In genomic region chr15:67196672-67197363, GRCh38 we compare ENCODE assay signal across 8 cellular contexts. TPM values are rescaled to one million over a fixed set of nuclear protein-coding genes. Genes with fewer than 3 reads are reported as not detected.
DNase-seq lines count a peak whose midpoint lies in the region; ATAC-seq and TF ChIP-seq lines count a peak whose summit lies in the region.

No MANE protein-coding gene starts in this region.

- TF ChIP-seq CTCF in left ventricle myocardium inferior (IDR thresholded peaks at IDR 0.05; ENCODE audit: borderline replicate concordance) (no peak), stomach (IDR thresholded peaks at IDR 0.05) (no peak)

- H3K4me1 ChIP-seq in left ventricle myocardium inferior (peaks cover 74% of the 10 kb centered on the region), stomach (peaks cover 5 to 38% (median 18%) of the 10 kb centered on the region in 4 donors)

- peaks cover 10% of the 10 kb centered on the region for H3K4me1 Mint-ChIP-seq in activated CD4-positive, alpha-beta T cell treated with anti-CD3 and anti-CD28 coated beads for 36 hours
- H3K4me1 Mint-ChIP-seq in activated CD4-positive, alpha-beta memory T cell treated with anti-CD3 and anti-CD28 coated beads for 36 hours (ENCODE audit: low read depth): peaks cover 16% of the 10 kb centered on the region

- no peaks in the 10 kb centered on the region for H3K9me3 ChIP-seq in left ventricle myocardium inferior (replicated peaks)
- no peaks in the 10 kb centered on the region for H3K9me3 ChIP-seq in stomach

- POLR2A ChIA-PET in activated CD4-positive, alpha-beta T cell treated with anti-CD3 and anti-CD28 coated beads for 36 hours (lab: Charles Lee): no interaction called here
- POLR2A ChIA-PET in activated CD4-positive, alpha-beta memory T cell treated with anti-CD3 and anti-CD28 coated beads for 36 hours (lab: Charles Lee): no interaction called here

- peak overlapping the region; percentile 18 for H3K27ac Mint-ChIP-seq in activated CD4-positive, alpha-beta T cell treated with anti-CD3 and anti-CD28 coated beads for 36 hours
- H3K27ac Mint-ChIP-seq in activated CD4-positive, alpha-beta memory T cell treated with anti-CD3 and anti-CD28 coated beads for 36 hours: peak overlapping the region; percentile 55

- peaks cover 54% of the 10 kb centered on the region for H3K36me3 Mint-ChIP-seq in activated CD4-positive, alpha-beta T cell treated with anti-CD3 and anti-CD28 coated beads for 36 hours (ENCODE audit: low read depth)
- peaks cover 35% of the 10 kb centered on the region for H3K36me3 Mint-ChIP-seq in activated CD4-positive, alpha-beta memory T cell treated with anti-CD3 and anti-CD28 coated beads for 36 hours

- intact Hi-C loops in activated CD4-positive, alpha-beta T cell treated with anti-CD3 and anti-CD28 coated beads for 36 hours (cut with DNase I, micrococcal nuclease): loop anchor here in 1 of 2 experiments (10.0 kb wide), 1 partner anchor 252 kb away; no protein-coding TSS in a partner anchor
- intact Hi-C loops in activated CD4-positive, alpha-beta memory T cell treated with anti-CD3 and anti-CD28 coated beads for 36 hours (cut with micrococcal nuclease): no loop called here
- intact Hi-C loops in left ventricle myocardium inferior (cut with micrococcal nuclease): no loop called here
- intact Hi-C loops in stomach (cut with DNase I; ENCODE audit: low total_unique reads): no loop called here

- no peak for ATAC-seq in activated CD4-positive, alpha-beta T cell treated with anti-CD3 and anti-CD28 coated beads for 36 hours

- 65 to 90% (median 72%) methylated on average over 8 of the region's 8 CpGs for WGBS in stomach, 5 donors

- peaks cover 8% of the 10 kb centered on the region for H3K36me3 ChIP-seq in left ventricle myocardium inferior
- peaks cover 0 to 47% (median 31%) of the 10 kb centered on the region in 4 donors for H3K36me3 ChIP-seq in stomach

- H3K9me3 Mint-ChIP-seq in activated CD4-positive, alpha-beta T cell treated with anti-CD3 and anti-CD28 coated beads for 36 hours (ENCODE audit: low read depth): no peaks in the 10 kb centered on the region
- no peaks in the 10 kb centered on the region for H3K9me3 Mint-ChIP-seq in activated CD4-positive, alpha-beta memory T cell treated with anti-CD3 and anti-CD28 coated beads for 36 hours

- no peaks in the 10 kb centered on the region for H3K27me3 ChIP-seq in left ventricle myocardium inferior (ENCODE audit: low read depth)
- H3K27me3 ChIP-seq in stomach: no peaks in the 10 kb centered on the region

- H3K27ac ChIP-seq in left ventricle myocardium inferior (replicated peaks) (peak overlapping the region; percentile 43), stomach (peak overlapping the region in 3 of 5 donors; percentile 8 to 26 (median 19))

- DNase-seq in activated CD4-positive, alpha-beta T cell treated with anti-CD3 and anti-CD28 coated beads for 36 hours: no peak
- DNase-seq in activated CD4-positive, alpha-beta T cell treated with anti-CD3 and anti-CD28 coated beads, Interleukin-2, amount 50 U/mL, for 48 hours: no peak
- no peak for DNase-seq in activated CD4-positive, alpha-beta memory T cell treated with anti-CD3 and anti-CD28 coated beads for 36 hours
- DNase-seq in left ventricle myocardium inferior (no peak), stomach (no peak), NCI-H2171 treated with DMSO at 0.1 percent for 48 hours (lab: John Stamatoyannopoulos, UW) (no peak), putamen (ENCODE audit: low spot score) (no peak)
- DNase-seq in stimulated activated CD8-positive, alpha-beta memory T cell treated with anti-CD3 and anti-CD28 coated beads, Interleukin-4, amount 100 ng/mL, for 48 hours: no peak

- TF ChIP-seq POLR2A in stomach (IDR thresholded peaks at IDR 0.05): no peak

- TF ChIP-seq EP300 in stomach (IDR thresholded peaks at IDR 0.05): no peak

- CTCF ChIA-PET in activated CD4-positive, alpha-beta T cell treated with anti-CD3 and anti-CD28 coated beads for 36 hours (lab: Charles Lee): interaction anchor here (0.6 kb wide), 1 partner anchor 11 kb away, joined by 3 read pairs; no protein-coding TSS in a partner anchor
- CTCF ChIA-PET in activated CD4-positive, alpha-beta memory T cell treated with anti-CD3 and anti-CD28 coated beads for 36 hours (lab: Charles Lee): no interaction called here

- no peak overlapping the region for H3K4me3 ChIP-seq in left ventricle myocardium inferior
- no peak overlapping the region for H3K4me3 ChIP-seq in stomach

- no peak overlapping the region for H3K4me3 Mint-ChIP-seq in activated CD4-positive, alpha-beta T cell treated with anti-CD3 and anti-CD28 coated beads for 36 hours
- no peak overlapping the region for H3K4me3 Mint-ChIP-seq in activated CD4-positive, alpha-beta memory T cell treated with anti-CD3 and anti-CD28 coated beads for 36 hours

- no peaks in the 10 kb centered on the region for H3K27me3 Mint-ChIP-seq in activated CD4-positive, alpha-beta T cell treated with anti-CD3 and anti-CD28 coated beads for 36 hours
- no peaks in the 10 kb centered on the region for H3K27me3 Mint-ChIP-seq in activated CD4-positive, alpha-beta memory T cell treated with anti-CD3 and anti-CD28 coated beads for 36 hours

RNA-seq across cellular contexts. Expression of gene AAGAB, which starts 57.6 kb away (rescaled TPM):
- 10 to 100 TPM; 43.9 to 48.6 TPM for total RNA-seq in activated CD4-positive, alpha-beta T cell treated with anti-CD3 and anti-CD28 coated beads for 36 hours
- 10 to 100 TPM; 52.3 to 57.0 TPM for total RNA-seq in activated CD4-positive, alpha-beta memory T cell treated with anti-CD3 and anti-CD28 coated beads for 36 hours
- total RNA-seq in left ventricle myocardium inferior (20.9 TPM), stomach (10 to 100 TPM; 16.9 to 89.5 (median 51.4) TPM)
- polyA plus RNA-seq in stomach: 10 to 100 TPM; 11.2 to 30.5 (median 23.2) TPM

RNA-seq across cellular contexts. Expression of gene IQCH, which starts 57.8 kb away (rescaled TPM):
- total RNA-seq in activated CD4-positive, alpha-beta T cell treated with anti-CD3 and anti-CD28 coated beads for 36 hours: 1 to 10 TPM; 1.8 to 2.1 TPM
- total RNA-seq in activated CD4-positive, alpha-beta memory T cell treated with anti-CD3 and anti-CD28 coated beads for 36 hours: 1 to 10 TPM; 1.6 to 2.8 TPM
- total RNA-seq in left ventricle myocardium inferior (1.1 TPM), stomach (1 to 10 TPM in 3 of 5 donors, under 1 TPM in 1, not detected in 1; 0.29 to 9.4 (median 4.6) TPM)
- polyA plus RNA-seq in stomach: 1 to 10 TPM in 2 of 3 donors, under 1 TPM in 1; 0.25 to 1.7 (median 1.7) TPM
